In the genomic region with DNA sequence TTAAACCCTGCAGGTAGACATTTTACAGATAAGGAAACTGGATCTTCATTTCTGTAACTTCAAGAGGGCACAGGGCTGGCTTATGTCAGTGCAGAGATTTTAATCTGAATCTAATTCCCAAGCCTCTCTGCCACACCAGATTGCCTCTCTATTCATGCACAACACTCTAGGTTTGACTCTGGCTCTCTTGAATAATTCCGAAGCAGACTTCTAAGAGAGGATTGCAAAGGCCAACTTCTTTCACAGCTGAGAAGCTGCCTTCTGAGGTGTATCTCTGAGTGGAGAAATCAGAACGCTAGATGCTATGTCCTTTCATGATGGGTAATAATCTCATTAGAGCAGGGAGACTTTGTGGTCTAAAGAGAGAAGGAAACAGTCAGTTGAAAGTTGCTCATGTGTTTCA, we compare ENCODE assay signal across 8 cellular contexts. TPM values are rescaled to one million over a fixed set of nuclear protein-coding genes. Genes with fewer than 3 reads are reported as not detected.
DNase-seq lines count a peak whose midpoint lies in the region; ATAC-seq lines count a peak whose summit lies in the region.

No MANE protein-coding gene starts in this region.

- peaks cover 10% of the 10 kb centered on the region for H3K9me3 Mint-ChIP-seq in activated CD4-positive, alpha-beta T cell treated with anti-CD3 and anti-CD28 coated beads, Interleukin-2, amount 10 ng/mL, durations not matched to agents 24 days and 14 days
- H3K9me3 Mint-ChIP-seq in stimulated activated naive B cell treated with anti-CD40 and anti-IgM and Interleukin-4, amounts not matched to agents 10 μg/mL and 1 μg/mL and 100 μg/mL, for 72 hours, result peaks cover 8 to 9% of the 10 kb centered on the region in 2 donors

- ATAC-seq in HG02884 (IDR thresholded peaks at IDR 0.05; ENCODE audit: unreplicated experiment), result peak; percentile 63
- peak; percentile 88 for ATAC-seq in stimulated activated naive B cell treated with anti-CD40 and anti-IgM and Interleukin-4, amounts not matched to agents 10 μg/mL and 1 μg/mL and 100 μg/mL, for 72 hours (replicated peaks)

- intact Hi-C loops in activated CD4-positive, alpha-beta T cell treated with anti-CD3 and anti-CD28 coated beads, Interleukin-2, amount 10 ng/mL, durations not matched to agents 24 days and 14 days (cut with micrococcal nuclease), result loop anchor here (1.0 to 5.0 kb wide), 6 partner anchors 15 to 179 kb away; no protein-coding TSS in a partner anchor

- peak overlapping the region; percentile 67 for H3K4me3 Mint-ChIP-seq in activated CD4-positive, alpha-beta T cell treated with anti-CD3 and anti-CD28 coated beads, Interleukin-2, amount 10 ng/mL, durations not matched to agents 24 days and 14 days
- peak overlapping the region; percentile 3 to 57 for H3K4me3 Mint-ChIP-seq in stimulated activated naive B cell treated with anti-CD40 and anti-IgM and Interleukin-4, amounts not matched to agents 10 μg/mL and 1 μg/mL and 100 μg/mL, for 72 hours

- no peak for DNase-seq in activated CD4-positive, alpha-beta T cell treated with anti-CD3 and anti-CD28 coated beads, Interleukin-2, amount 10 ng/mL, durations not matched to agents 24 days and 14 days
- no peak for DNase-seq in activated CD4-positive, alpha-beta T cell treated with anti-CD3 and anti-CD28 coated beads, Interleukin-2, amount 50 U/mL, for 1 hour
- peak; percentile 90 for DNase-seq in SK-N-DZ (ENCODE audit: low spot score)
- peak; percentile 61 for DNase-seq in stimulated activated naive B cell treated with anti-CD40 and anti-IgM and Interleukin-4, amounts not matched to agents 10 μg/mL and 1 μg/mL and 100 μg/mL, for 72 hours
- DNase-seq in UCSD-AML1 (lab: John Stamatoyannopoulos, UW; ENCODE audit: unreplicated experiment), result no peak
- DNase-seq in SKM-1 (lab: John Stamatoyannopoulos, UW; ENCODE audit: unreplicated experiment), result no peak
- no peak for DNase-seq in NCI-H187 (lab: John Stamatoyannopoulos, UW)

- H3K27me3 Mint-ChIP-seq in activated CD4-positive, alpha-beta T cell treated with anti-CD3 and anti-CD28 coated beads, Interleukin-2, amount 10 ng/mL, durations not matched to agents 24 days and 14 days, result no peaks in the 10 kb centered on the region
- no peaks in the 10 kb centered on the region for H3K27me3 Mint-ChIP-seq in stimulated activated naive B cell treated with anti-CD40 and anti-IgM and Interleukin-4, amounts not matched to agents 10 μg/mL and 1 μg/mL and 100 μg/mL, for 72 hours

- peaks cover 7% of the 10 kb centered on the region for H3K36me3 Mint-ChIP-seq in activated CD4-positive, alpha-beta T cell treated with anti-CD3 and anti-CD28 coated beads, Interleukin-2, amount 10 ng/mL, durations not matched to agents 24 days and 14 days (ENCODE audit: low read depth)
- H3K36me3 Mint-ChIP-seq in stimulated activated naive B cell treated with anti-CD40 and anti-IgM and Interleukin-4, amounts not matched to agents 10 μg/mL and 1 μg/mL and 100 μg/mL, for 72 hours, result peaks cover 4 to 32% of the 10 kb centered on the region in 2 donors

- peaks cover 58% of the 10 kb centered on the region for H3K4me1 Mint-ChIP-seq in activated CD4-positive, alpha-beta T cell treated with anti-CD3 and anti-CD28 coated beads, Interleukin-2, amount 10 ng/mL, durations not matched to agents 24 days and 14 days
- H3K4me1 Mint-ChIP-seq in stimulated activated naive B cell treated with anti-CD40 and anti-IgM and Interleukin-4, amounts not matched to agents 10 μg/mL and 1 μg/mL and 100 μg/mL, for 72 hours, result peaks cover 52 to 91% of the 10 kb centered on the region in 2 donors

- peak overlapping the region; percentile 84 for H3K27ac Mint-ChIP-seq in activated CD4-positive, alpha-beta T cell treated with anti-CD3 and anti-CD28 coated beads, Interleukin-2, amount 10 ng/mL, durations not matched to agents 24 days and 14 days
- H3K27ac Mint-ChIP-seq in stimulated activated naive B cell treated with anti-CD40 and anti-IgM and Interleukin-4, amounts not matched to agents 10 μg/mL and 1 μg/mL and 100 μg/mL, for 72 hours, result peak overlapping the region; percentile 86

RNA-seq across cellular contexts. Expression of gene MGAT5, which starts 20.1 kb away (rescaled TPM):
- total RNA-seq in activated CD4-positive, alpha-beta T cell treated with anti-CD3 and anti-CD28 coated beads, Interleukin-2, amount 10 ng/mL, durations not matched to agents 24 days and 14 days, result 23.7 and 25.7 TPM in 2 replicates
- polyA plus RNA-seq in SK-N-DZ (2014; cell fraction: cytosol; rRNA removed), result 37.1 and 55.6 TPM in 2 replicates
- polyA plus RNA-seq in SK-N-DZ (2014; cell fraction: nucleus; rRNA removed), result 20.4 and 23.6 TPM in 2 replicates

Comparison
In these comparisons a context has a peak if more than half of its experiments do, and no peak if none do; other contexts are left out.
1. DNase-seq: peak in SK-N-DZ (single experiment) and stimulated activated naive B cell treated with anti-CD40 and anti-IgM and Interleukin-4, amounts not matched to agents 10 μg/mL and 1 μg/mL and 100 μg/mL, for 72 hours (single experiment); none in activated CD4-positive, alpha-beta T cell treated with anti-CD3 and anti-CD28 coated beads, Interleukin-2, amount 10 ng/mL, durations not matched to agents 24 days and 14 days (single experiment), activated CD4-positive, alpha-beta T cell treated with anti-CD3 and anti-CD28 coated beads, Interleukin-2, amount 50 U/mL, for 1 hour (single experiment), UCSD-AML1 (single experiment), SKM-1 (single experiment) and NCI-H187 (0 of 2).